1 cellular context compared by ENCODE assay signal in genomic region chr6:30886897-30887255, GRCh38.
TF ChIP-seq lines count a peak whose summit lies in the region.

No MANE protein-coding gene starts in this region.

TF ChIP-seq in K562, 482 proteins besides CTCF, POLR2A, EP300 and RAD21:
- TF ChIP-seq ZBTB9 (CRISPR knock-in tag; IDR thresholded peaks at IDR 0.05): no peak
- TF ChIP-seq ZBTB26 (CRISPR knock-in tag; IDR thresholded peaks at IDR 0.05): no peak
- TF ChIP-seq RBM34 (IDR thresholded peaks at IDR 0.05; ENCODE audit: borderline replicate concordance, insufficient read depth, low read length): no peak
- no peak for TF ChIP-seq ZNF778 (CRISPR knock-in tag; IDR thresholded peaks at IDR 0.05)
- no peak for TF ChIP-seq YBX1 (IDR thresholded peaks at IDR 0.05)
- TF ChIP-seq GATA2 (CRISPR knock-in tag; IDR thresholded peaks at IDR 0.05): no peak
- no peak for TF ChIP-seq CTCFL (IDR thresholded peaks at IDR 0.05; ENCODE audit: borderline replicate concordance, insufficient read depth, low read depth, low read length, poor library complexity, severe bottlenecking)
- TF ChIP-seq GTF3C2 (IDR thresholded peaks at IDR 0.05; ENCODE audit: borderline replicate concordance, extremely low read depth, insufficient read length): no peak
- TF ChIP-seq ZNF3 (CRISPR knock-in tag; IDR thresholded peaks at IDR 0.05): no peak
- no peak for TF ChIP-seq HOXB6 (CRISPR knock-in tag; IDR thresholded peaks at IDR 0.05; ENCODE audit: borderline replicate concordance)
- TF ChIP-seq REST (CRISPR knock-in tag; IDR thresholded peaks at IDR 0.05; ENCODE audit: low read depth): no peak
- TF ChIP-seq TAF15 (IDR thresholded peaks at IDR 0.05; ENCODE audit: low read depth, low read length): no peak
- TF ChIP-seq LCOR (CRISPR knock-in tag; IDR thresholded peaks at IDR 0.05): no peak
- no peak for TF ChIP-seq SRSF9 (IDR thresholded peaks at IDR 0.05; ENCODE audit: borderline replicate concordance, low read depth, low read length)
- TF ChIP-seq CEBPB (tag; IDR thresholded peaks at IDR 0.05): no peak
- no peak for TF ChIP-seq IRF1 (CRISPR knock-in tag; IDR thresholded peaks at IDR 0.05; ENCODE audit: borderline replicate concordance)
- TF ChIP-seq MTA1 (IDR thresholded peaks at IDR 0.05; ENCODE audit: borderline replicate concordance): no peak
- no peak for TF ChIP-seq SNIP1 (IDR thresholded peaks at IDR 0.05; ENCODE audit: low read depth)
- TF ChIP-seq ZNF57 (CRISPR knock-in tag; IDR thresholded peaks at IDR 0.05): no peak
- TF ChIP-seq GTF2E2 (tag; IDR thresholded peaks at IDR 0.05): no peak
